Comparison of ENCODE assay signal across 12 cellular contexts in genomic region chr11:119990306-119991021, GRCh38.
DNase-seq lines count a peak whose midpoint lies in the region; TF ChIP-seq lines count a peak whose summit lies in the region.
"Had no signal": no experiment of that assay in that cellular context is flagged by ENCODE, and none has a peak within 500 bp of the region (broad histone marks: within the 10 kb centered on the region; RNA-seq: fewer than 3 reads in every experiment).

No MANE protein-coding gene starts in this region.

- no peaks in the 10 kb centered on the region for H3K9me2 ChIP-seq in hepatocyte (replicated peaks; ENCODE audit: insufficient read depth)

- H3K4me3 ChIP-seq in left ventricle myocardium inferior (no peak overlapping the region), hepatocyte (no peak overlapping the region)
- H3K4me3 ChIP-seq: GM23338 had no signal

- H3K36me3 ChIP-seq in left ventricle myocardium inferior = no peaks in the 10 kb centered on the region
- no peaks in the 10 kb centered on the region for H3K36me3 ChIP-seq in hepatocyte (replicated peaks; ENCODE audit: insufficient read depth, low read depth)

- H3K27me3 Mint-ChIP-seq in brain = peaks cover 13% of the 10 kb centered on the region
- H3K27me3 Mint-ChIP-seq: activated naive CD4-positive, alpha-beta T cell treated with anti-CD3 and anti-CD28 coated beads, Interleukin-2, amount 50 U/mL, for 24 hours had no signal

- H3K27ac Mint-ChIP-seq in brain = peak overlapping the region in 3 of 5 experiments; percentile 12 to 77 (median 64)
- H3K27ac Mint-ChIP-seq: activated naive CD4-positive, alpha-beta T cell treated with anti-CD3 and anti-CD28 coated beads, Interleukin-2, amount 50 U/mL, for 24 hours; GM23338 had no signal

- peaks cover 64% of the 10 kb centered on the region for H3K4me1 Mint-ChIP-seq in brain
- H3K4me1 Mint-ChIP-seq: activated naive CD4-positive, alpha-beta T cell treated with anti-CD3 and anti-CD28 coated beads, Interleukin-2, amount 50 U/mL, for 24 hours had no signal

- no peaks in the 10 kb centered on the region for H3K79me2 ChIP-seq in hepatocyte

- intact Hi-C loops in left ventricle myocardium inferior (cut with micrococcal nuclease) = no loop called here

- H3K4me1 ChIP-seq in left ventricle myocardium inferior (peaks cover 20% of the 10 kb centered on the region), hepatocyte (ENCODE audit: insufficient read depth) (no peaks in the 10 kb centered on the region)

- TF ChIP-seq CTCF in brain (conservative IDR thresholded peaks at IDR 0.05) = no peak
- TF ChIP-seq CTCF in left ventricle myocardium inferior (IDR thresholded peaks at IDR 0.05; ENCODE audit: borderline replicate concordance) = no peak
- no peak for TF ChIP-seq CTCF in hepatocyte (IDR thresholded peaks at IDR 0.05; ENCODE audit: poor library complexity)

- no peak overlapping the region for H3K4me2 ChIP-seq in hepatocyte
- H3K4me2 ChIP-seq: GM23338 had no signal

- H3K36me3 Mint-ChIP-seq in brain = no peaks in the 10 kb centered on the region
- H3K36me3 Mint-ChIP-seq: activated naive CD4-positive, alpha-beta T cell treated with anti-CD3 and anti-CD28 coated beads, Interleukin-2, amount 50 U/mL, for 24 hours had no signal

- H3K9me3 ChIP-seq in left ventricle myocardium inferior (replicated peaks) (no peaks in the 10 kb centered on the region), hepatocyte (ENCODE audit: low read depth) (no peaks in the 10 kb centered on the region)

- DNase-seq in GM03348 (ENCODE audit: low spot score) (peak; percentile 51), left ventricle myocardium inferior (peak; percentile 58), putamen (ENCODE audit: low spot score) (peak; percentile 95), hepatocyte (ENCODE audit: low spot score) (no peak), NOMO-1 (lab: John Stamatoyannopoulos, UW; ENCODE audit: unreplicated experiment in 2 of 2) (no peak), DMS153 (lab: John Stamatoyannopoulos, UW) (no peak), UCSD-AML1 (lab: John Stamatoyannopoulos, UW; ENCODE audit: unreplicated experiment) (no peak)
- DNase-seq: stimulated activated CD4-positive, alpha-beta T cell treated with anti-CD3 and anti-CD28 coated beads, Interleukin-4, amount 100 ng/mL, for 1 hour had no signal

- H4K20me1 ChIP-seq in hepatocyte (ENCODE audit: insufficient read depth, poor library complexity, severe bottlenecking) = no peaks in the 10 kb centered on the region

- H3K4me3 Mint-ChIP-seq in brain = no peak overlapping the region
- H3K4me3 Mint-ChIP-seq: activated naive CD4-positive, alpha-beta T cell treated with anti-CD3 and anti-CD28 coated beads, Interleukin-2, amount 50 U/mL, for 24 hours; GM23338 had no signal

- H3K27me3 ChIP-seq in left ventricle myocardium inferior (ENCODE audit: low read depth) (peaks cover 15% of the 10 kb centered on the region), hepatocyte (no peaks in the 10 kb centered on the region)

- H3K9me3 Mint-ChIP-seq in brain = peaks cover 0 to 2% (median 0%) of the 10 kb centered on the region in 5 experiments
- H3K9me3 Mint-ChIP-seq: activated naive CD4-positive, alpha-beta T cell treated with anti-CD3 and anti-CD28 coated beads, Interleukin-2, amount 50 U/mL, for 24 hours; GM23338 had no signal

- WGBS in hepatocyte (ENCODE audit: low lambda C conversion rate, missing lambda C conversion rate) = 85% methylated on average over 6 of the region's 6 CpGs

- H3K27ac ChIP-seq in left ventricle myocardium inferior (replicated peaks) (peak overlapping the region; percentile 6), hepatocyte (no peak overlapping the region)
- H3K27ac ChIP-seq: HL-60 had no signal

- no peak overlapping the region for H2AFZ ChIP-seq in hepatocyte
- H2AFZ ChIP-seq: GM23338 had no signal

Comparison
In these comparisons a context has a peak if more than half of its experiments do, and no peak if none do; other contexts are left out.
1. DNase-seq: peak in GM03348 (single experiment), left ventricle myocardium inferior (single experiment) and putamen (single experiment); none in hepatocyte (single experiment), NOMO-1 (0 of 2), DMS153 (single experiment) and UCSD-AML1 (single experiment).